In the genomic region with DNA sequence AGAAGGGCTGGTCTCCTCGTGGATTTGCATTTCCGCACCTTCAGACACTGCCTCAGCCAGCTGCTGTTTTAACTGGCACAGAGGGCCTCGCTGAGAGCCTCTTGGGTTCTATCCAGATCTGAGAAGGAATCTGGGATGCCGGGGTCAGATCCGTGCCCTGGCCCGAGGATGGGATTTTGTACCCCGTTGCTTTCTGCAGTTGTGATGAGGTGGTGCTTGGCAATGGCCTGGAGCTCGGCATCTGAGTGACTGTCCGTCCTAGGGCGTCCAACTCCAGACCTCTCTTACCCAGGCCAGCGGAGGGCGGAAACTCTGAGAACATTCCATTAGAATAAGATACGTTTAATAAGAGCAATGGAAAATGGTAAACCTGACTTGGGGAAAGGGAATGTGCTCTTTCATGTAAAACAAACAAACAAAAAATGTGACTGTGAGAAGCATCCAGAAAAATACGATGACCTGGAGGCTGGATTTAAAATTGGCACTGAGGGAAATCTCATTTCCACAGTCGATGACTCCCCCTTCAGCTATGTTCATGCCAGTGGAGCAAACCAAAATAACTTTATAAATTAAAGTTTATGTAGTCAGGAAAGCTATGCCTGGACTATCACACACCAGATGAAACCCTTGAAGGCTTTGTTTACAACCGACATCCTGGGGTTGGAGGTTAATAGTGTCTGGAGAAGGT, we compare ENCODE assay signal across 1 cellular context.
TF ChIP-seq lines count a peak whose summit lies in the region.

No MANE protein-coding gene starts in this region.

TF ChIP-seq in IMR-90, 13 proteins besides CTCF, POLR2A, EP300 and RAD21 (continued from another document):
- TF ChIP-seq MAFK (IDR thresholded peaks at IDR 0.05; ENCODE audit: low read depth, low read length) (0 out of 2 replicates have a peak, but pooled peaks have one; percentile 33), CHD1 (IDR thresholded peaks at IDR 0.05; ENCODE audit: low read depth, low read length) (peak; percentile 47; the same call in 1 of the 2 replicates), FOS (IDR thresholded peaks at IDR 0.05; ENCODE audit: low read depth, low read length) (peak; percentile 69; the same call in 1 of the 2 replicates), RFX5 (IDR thresholded peaks at IDR 0.05; ENCODE audit: low read depth, low read length) (no peak), BHLHE40 (IDR thresholded peaks at IDR 0.05; ENCODE audit: low read depth, low read length) (peak; percentile 75), RCOR1 (IDR thresholded peaks at IDR 0.05; ENCODE audit: insufficient replicate concordance, low read length) (peak; percentile 56), CEBPB (IDR thresholded peaks at IDR 0.05; ENCODE audit: low read depth, low read length) (no peak; the same call in 1 of the 2 replicates)
